In the genomic region with DNA sequence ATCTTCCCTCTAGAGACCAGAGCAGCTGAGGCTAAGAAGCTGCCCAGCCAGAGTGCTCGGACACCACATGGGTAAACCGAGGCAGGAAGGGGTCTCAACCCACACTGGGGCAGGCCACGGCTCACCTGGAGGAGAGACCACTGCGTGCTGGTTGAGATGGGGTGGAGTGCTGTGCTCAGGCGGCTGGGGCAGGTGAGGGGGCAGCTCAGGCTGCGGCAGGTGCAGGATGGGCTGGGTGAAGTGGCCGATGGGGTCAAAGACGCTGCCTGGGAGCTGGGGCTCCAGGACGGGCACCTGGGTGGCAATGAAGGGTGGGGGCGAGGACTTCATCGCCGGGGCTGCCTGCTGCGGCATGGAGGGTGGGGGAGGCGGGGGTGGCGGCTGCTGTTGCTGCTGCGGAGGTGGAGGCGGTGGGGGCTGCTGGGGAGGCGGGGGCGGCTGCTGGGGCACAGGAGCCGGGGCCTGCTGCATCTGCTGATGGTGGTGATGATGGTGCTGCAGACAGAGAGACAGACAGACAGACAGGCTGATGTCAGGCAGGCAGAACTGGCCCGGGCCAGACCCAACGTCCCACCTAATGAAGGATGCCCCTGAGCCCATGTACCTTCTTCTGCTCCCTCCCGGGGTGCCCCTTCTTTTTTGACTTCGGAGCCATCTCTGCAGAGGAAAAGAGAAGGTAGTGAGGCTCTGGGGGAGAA, we compare ENCODE assay signal across 18 cellular contexts. TPM values are rescaled to one million over a fixed set of nuclear protein-coding genes. Genes with fewer than 3 reads are reported as not detected.
"Had no signal": no experiment of that assay in that cellular context is flagged by ENCODE, and none has a peak within 500 bp of the region (broad histone marks: within the 10 kb centered on the region; RNA-seq: fewer than 3 reads in every experiment).

No MANE protein-coding gene starts in this region.

- H3K4me3 ChIP-seq: esophagus squamous epithelium, mucosa of descending colon had no signal

- H3K4me3 Mint-ChIP-seq: activated CD8-positive, alpha-beta T cell treated with anti-CD3 and anti-CD28 coated beads, Interleukin-2, amount 10 ng/mL, durations not matched to agents 7 days and 5 days; natural killer cell; T-cell had no signal

- H3K27me3 Mint-ChIP-seq: T-cell had no signal

- H3K9me3 ChIP-seq: esophagus squamous epithelium, mucosa of descending colon had no signal

- H3K27ac Mint-ChIP-seq: natural killer cell, T-cell had no signal

- H3K27me3 ChIP-seq: esophagus squamous epithelium had no signal

- DNase-seq: activated CD4-positive, alpha-beta T cell treated with anti-CD3 and anti-CD28 coated beads for 48 hours; activated CD8-positive, alpha-beta memory T cell treated with anti-CD3 and anti-CD28 coated beads, Interleukin-2, amount 50 U/mL, for 48 hours; activated CD8-positive, alpha-beta T cell treated with anti-CD3 and anti-CD28 coated beads, Interleukin-2, amount 10 ng/mL, durations not matched to agents 7 days and 5 days; activated naive CD4-positive, alpha-beta T cell treated with anti-CD3 and anti-CD28 coated beads, Interleukin-2, amount 50 U/mL, for 16 hours; anterior cingulate cortex; esophagus squamous epithelium; foreskin fibroblast; left colon; mucosa of descending colon; natural killer cell; stimulated activated CD4-positive, alpha-beta T cell treated with anti-CD3 and anti-CD28 coated beads, Interleukin-15, amount 100 ng/mL, for 24 hours; stimulated activated CD4-positive, alpha-beta T cell treated with anti-CD3 and anti-CD28 coated beads, Interleukin-4, amount 100 ng/mL, for 4 hours; T-cell; trophoblast cell had no signal

- H3K9me3 Mint-ChIP-seq: natural killer cell, T-cell had no signal

- ATAC-seq: activated CD8-positive, alpha-beta T cell treated with anti-CD3 and anti-CD28 coated beads, Interleukin-2, amount 10 ng/mL, durations not matched to agents 7 days and 5 days; left colon; mucosa of descending colon; natural killer cell; T-cell had no signal

- H3K36me3 Mint-ChIP-seq: natural killer cell had no signal

RNA-seq across cellular contexts. Expression of a gene that starts 12.0 kb away (rescaled TPM):
- total RNA-seq: lung microvascular endothelial cell, natural killer cell, osteocyte, SK-MEL-5, skeletal muscle tissue had no signal

RNA-seq across cellular contexts. Expression of a gene that starts 43.5 kb away (rescaled TPM):
- total RNA-seq: activated CD8-positive, alpha-beta T cell treated with anti-CD3 and anti-CD28 coated beads, Interleukin-2, amount 10 ng/mL, durations not matched to agents 7 days and 5 days had no signal
